1 cellular context compared by ENCODE assay signal in genomic region chr7:127107601-127108007, GRCh38.
TF ChIP-seq lines count a peak whose summit lies in the region.

No MANE protein-coding gene starts in this region.

TF ChIP-seq in HepG2, 621 proteins besides CTCF, POLR2A, EP300 and RAD21 (continued from another document and continues in another):
- TF ChIP-seq IRF1 (CRISPR knock-in tag; IDR thresholded peaks at IDR 0.05; ENCODE audit: low read depth): no peak
- peak; percentile 92 for TF ChIP-seq ERF (CRISPR knock-in tag; IDR thresholded peaks at IDR 0.05)
- 0 out of 2 replicates have a peak, but pooled peaks have one; percentile 36 for TF ChIP-seq ZNF275 (CRISPR knock-in tag; IDR thresholded peaks at IDR 0.05; ENCODE audit: borderline replicate concordance)
- no peak for TF ChIP-seq ZNF207 (IDR thresholded peaks at IDR 0.05; ENCODE audit: borderline replicate concordance)
- TF ChIP-seq NCOA1 (CRISPR knock-in tag; IDR thresholded peaks at IDR 0.05): no peak
- TF ChIP-seq AGO2 (optimal IDR thresholded peaks at IDR 0.05; ENCODE audit: low read depth, low read length): no peak
- TF ChIP-seq CREM (IDR thresholded peaks at IDR 0.05): no peak
- TF ChIP-seq CREM (CRISPR knock-in tag; IDR thresholded peaks at IDR 0.05): no peak
- TF ChIP-seq PCBP2 (optimal IDR thresholded peaks at IDR 0.05; ENCODE audit: low read depth, low read length, poor library complexity, severe bottlenecking): no peak
- TF ChIP-seq PAXIP1 (CRISPR knock-in tag; conservative IDR thresholded peaks at IDR 0.05): 0 out of 2 replicates have a peak, but pooled peaks have one; percentile 26
- TF ChIP-seq ZMYM2 (CRISPR knock-in tag; IDR thresholded peaks at IDR 0.05): no peak
- TF ChIP-seq ZNF691 (CRISPR knock-in tag; IDR thresholded peaks at IDR 0.05; ENCODE audit: borderline replicate concordance, low read depth): 0 out of 2 replicates have a peak, but pooled peaks have one; percentile 32
- no peak for TF ChIP-seq ZBTB42 (CRISPR knock-in tag; IDR thresholded peaks at IDR 0.05)
- TF ChIP-seq SKIL (CRISPR knock-in tag; IDR thresholded peaks at IDR 0.05; ENCODE audit: borderline replicate concordance): no peak
- no peak for TF ChIP-seq AHDC1 (CRISPR knock-in tag; IDR thresholded peaks at IDR 0.05; ENCODE audit: borderline replicate concordance)
- no peak for TF ChIP-seq XRCC5 (optimal IDR thresholded peaks at IDR 0.05; ENCODE audit: low read length)
- TF ChIP-seq STAG1 (CRISPR knock-in tag; IDR thresholded peaks at IDR 0.05): peak; percentile 17; the same call in 1 of the 2 replicates
- TF ChIP-seq MTF2 (CRISPR knock-in tag; IDR thresholded peaks at IDR 0.05; ENCODE audit: borderline replicate concordance): 0 out of 2 replicates have a peak, but pooled peaks have one; percentile 54
- no peak for TF ChIP-seq NFE2L1 (CRISPR knock-in tag; IDR thresholded peaks at IDR 0.05; ENCODE audit: borderline replicate concordance)
- no peak for TF ChIP-seq CCAR2 (optimal IDR thresholded peaks at IDR 0.05; ENCODE audit: low read depth, low read length)
- TF ChIP-seq MIXL1 (CRISPR knock-in tag; IDR thresholded peaks at IDR 0.05): 0 out of 2 replicates have a peak, but pooled peaks have one; percentile 41
- TF ChIP-seq ZNF317 (CRISPR knock-in tag; IDR thresholded peaks at IDR 0.05): peak; percentile 59; the same call in 1 of the 2 replicates
- TF ChIP-seq ZNF776 (CRISPR knock-in tag; IDR thresholded peaks at IDR 0.05): no peak
- peak; percentile 100 for TF ChIP-seq MIER2 (CRISPR knock-in tag; IDR thresholded peaks at IDR 0.05)
- peak; percentile 35; the same call in 1 of the 2 replicates for TF ChIP-seq ETV5 (CRISPR knock-in tag; IDR thresholded peaks at IDR 0.05; ENCODE audit: borderline replicate concordance)
- peak; percentile 55; the same call in 1 of the 2 replicates for TF ChIP-seq ISL2 (CRISPR knock-in tag; IDR thresholded peaks at IDR 0.05)
- TF ChIP-seq ZNF607 (CRISPR knock-in tag; IDR thresholded peaks at IDR 0.05; ENCODE audit: borderline replicate concordance): peak; percentile 81
- TF ChIP-seq ZGPAT (CRISPR knock-in tag; IDR thresholded peaks at IDR 0.05): peak; percentile 41; the same call in 1 of the 2 replicates
- TF ChIP-seq RFXAP (CRISPR knock-in tag; IDR thresholded peaks at IDR 0.05; ENCODE audit: borderline replicate concordance): peak; percentile 60; the same call in 1 of the 2 replicates
- TF ChIP-seq ZNF546 (CRISPR knock-in tag; conservative IDR thresholded peaks at IDR 0.05): peak; percentile 65; the same call in 1 of the 2 replicates
- no peak for TF ChIP-seq ZNF746 (CRISPR knock-in tag; IDR thresholded peaks at IDR 0.05)
- TF ChIP-seq ZNF296 (CRISPR knock-in tag; conservative IDR thresholded peaks at IDR 0.05): peak; percentile 72; the same call in 1 of the 2 replicates
- TF ChIP-seq ZNF749 (CRISPR knock-in tag; IDR thresholded peaks at IDR 0.05; ENCODE audit: borderline replicate concordance): no peak; the same call in 1 of the 2 replicates
- TF ChIP-seq PBX2 (CRISPR knock-in tag; IDR thresholded peaks at IDR 0.05): no peak
- peak; percentile 92 for TF ChIP-seq ZBTB43 (CRISPR knock-in tag; conservative IDR thresholded peaks at IDR 0.05)
